In genomic region chr2:64651590-64651989, GRCh38 we compare ENCODE assay signal across 8 cellular contexts. TPM values are rescaled to one million over a fixed set of nuclear protein-coding genes. Genes with fewer than 3 reads are reported as not detected.
DNase-seq lines count a peak whose midpoint lies in the region; FAIRE-seq and TF ChIP-seq lines count a peak whose summit lies in the region.

No MANE protein-coding gene starts in this region.

- no peak overlapping the region for H2AFZ ChIP-seq in endothelial cell of umbilical vein (ENCODE audit: low read depth, low read length)

- no peaks in the 10 kb centered on the region for H4K20me1 ChIP-seq in endothelial cell of umbilical vein (replicated peaks; ENCODE audit: control insufficient read depth, extremely low read depth, insufficient read depth, low read length)

- H3K9me3 ChIP-seq in Caco-2 (no peaks in the 10 kb centered on the region), MG63 (no peaks in the 10 kb centered on the region), endothelial cell of umbilical vein (replicated peaks; ENCODE audit: control insufficient read depth, insufficient read depth, low read length) (no peaks in the 10 kb centered on the region)

- peaks cover 26% of the 10 kb centered on the region for H3K36me3 Mint-ChIP-seq in Caco-2 (ENCODE audit: insufficient read depth, unreplicated experiment)
- no peaks in the 10 kb centered on the region for H3K36me3 Mint-ChIP-seq in progenitor cell of endocrine pancreas (ENCODE audit: insufficient read depth)

- CTCF ChIA-PET in Caco-2 (lab: Charles Lee): interaction anchor here (0.7 to 1.4 kb wide), 3 partner anchors 99 to 535 kb away, joined by 3 to 10 read pairs (median 3); no protein-coding TSS in a partner anchor
- CTCF ChIA-PET in endothelial cell of umbilical vein (lab: Charles Lee): interaction anchor here (1.1 to 5.3 kb wide), 8 partner anchors 10 to 216 kb away, joined by 3 to 42 read pairs (median 12); no protein-coding TSS in a partner anchor

- dilution Hi-C loops in endothelial cell of umbilical vein (cut with MboI; ENCODE audit: extremely low pct_ligation_motif_present, low sequenced_read_pairs): no loop called here

- POLR2A ChIA-PET in Caco-2 (lab: Charles Lee): interaction anchor here (0.6 to 4.7 kb wide), 5 partner anchors 23 to 182 kb away, joined by 3 to 98 read pairs (median 3); no protein-coding TSS in a partner anchor
- POLR2A ChIA-PET in endothelial cell of umbilical vein (lab: Charles Lee): interaction anchor here (5.5 kb wide), 1 partner anchor 98 kb away, joined by 62 read pairs; no protein-coding TSS in a partner anchor

- H3K4me3 Mint-ChIP-seq in Caco-2 (ENCODE audit: unreplicated experiment) (peak overlapping the region; percentile 91), progenitor cell of endocrine pancreas (ENCODE audit: low read depth) (peak overlapping the region; percentile 77)

- TF ChIP-seq CTCF in Caco-2 (IDR thresholded peaks at IDR 0.05; ENCODE audit: insufficient read depth in 1 of 2, low read depth in 1 of 2, low read length in 1 of 2, severe bottlenecking in 1 of 2, unreplicated experiment in 1 of 2) (no peak), endothelial cell of umbilical vein (IDR thresholded peaks at IDR 0.05; ENCODE audit: extremely low read depth in 1 of 2, insufficient read depth in 1 of 2, low read depth in 1 of 2, low read length in 2 of 2) (no peak), progenitor cell of endocrine pancreas (IDR thresholded peaks at IDR 0.05; ENCODE audit: unreplicated experiment) (no peak)

- H3K9ac ChIP-seq in endothelial cell of umbilical vein (replicated peaks; ENCODE audit: extremely low read depth, insufficient read depth, low read length): no peak overlapping the region

- no peak for TF ChIP-seq POLR2A in endothelial cell of umbilical vein (IDR thresholded peaks at IDR 0.05; ENCODE audit: low read depth, low read length)

- no peak for DNase-seq in Caco-2
- DNase-seq in MG63: no peak
- no peak for DNase-seq in endothelial cell of umbilical vein (ENCODE audit: low read depth, low spot score)
- DNase-seq in progenitor cell of endocrine pancreas (ENCODE audit: low spot score, unreplicated experiment): no peak
- DNase-seq in NCI-H510A treated with DMSO at 0.1 percent for 48 hours (lab: John Stamatoyannopoulos, UW): no peak
- DNase-seq in stimulated activated CD4-positive, alpha-beta T cell treated with anti-CD3 and anti-CD28 coated beads, Interleukin-4, amount 100 ng/mL, for 24 hours: no peak
- no peak for DNase-seq in mucosa of gallbladder (ENCODE audit: low spot score)
- DNase-seq in central memory CD4-positive, alpha-beta T cell: no peak

- peak overlapping the region; percentile 86 for H3K4me2 ChIP-seq in endothelial cell of umbilical vein (ENCODE audit: insufficient read depth, low read length)

- FAIRE-seq in endothelial cell of umbilical vein (lab: Jason Lieb, UNC): no peak

- H3K27ac ChIP-seq in endothelial cell of umbilical vein (ENCODE audit: insufficient read depth, low read depth, low read length): no peak overlapping the region

- H3K9me3 Mint-ChIP-seq in Caco-2 (ENCODE audit: unreplicated experiment): no peaks in the 10 kb centered on the region
- no peaks in the 10 kb centered on the region for H3K9me3 Mint-ChIP-seq in progenitor cell of endocrine pancreas (ENCODE audit: low read depth)

- no peaks in the 10 kb centered on the region for H3K9me1 ChIP-seq in endothelial cell of umbilical vein (replicated peaks; ENCODE audit: control insufficient read depth, extremely low read depth, insufficient read depth, low read length)

- H3K27me3 Mint-ChIP-seq in Caco-2 (ENCODE audit: insufficient read depth, unreplicated experiment): no peaks in the 10 kb centered on the region
- no peaks in the 10 kb centered on the region for H3K27me3 Mint-ChIP-seq in progenitor cell of endocrine pancreas

- H3K36me3 ChIP-seq in Caco-2 (ENCODE audit: control insufficient read depth, insufficient read depth, low read length): no peaks in the 10 kb centered on the region
- H3K36me3 ChIP-seq in MG63: peaks cover 9% of the 10 kb centered on the region; the same call in 1 of the 2 replicates
- no peaks in the 10 kb centered on the region for H3K36me3 ChIP-seq in endothelial cell of umbilical vein (ENCODE audit: control insufficient read depth in 2 of 2, extremely low read depth in 1 of 2, insufficient read depth in 2 of 2, low read length in 2 of 2)

- peaks cover 63% of the 10 kb centered on the region for H3K4me1 Mint-ChIP-seq in Caco-2 (ENCODE audit: low read depth, unreplicated experiment)
- H3K4me1 Mint-ChIP-seq in progenitor cell of endocrine pancreas (ENCODE audit: low read depth): peaks cover 64% of the 10 kb centered on the region

- H3K4me3 ChIP-seq in Caco-2 (ENCODE audit: low read depth, low read length) (peak overlapping the region; percentile 23; the same call in 1 of the 2 replicates), MG63 (peak overlapping the region; percentile 89), endothelial cell of umbilical vein (replicated peaks in 1 of 3; ENCODE audit: insufficient read depth in 1 of 3, low read depth in 1 of 3, low read length in 3 of 3) (no peak overlapping the region)

- no TSS peak for BruUV-seq in Caco-2 (replicated peaks; lab: Mats Ljungman, UMichigan)
- BruUV-seq in endothelial cell of umbilical vein (replicated peaks; lab: Mats Ljungman, UMichigan): no TSS peak

- peaks cover 60% of the 10 kb centered on the region for H3K79me2 ChIP-seq in endothelial cell of umbilical vein (ENCODE audit: control insufficient read depth, insufficient read depth, low read length)

- no peaks in the 10 kb centered on the region for H3K27me3 ChIP-seq in Caco-2 (replicated peaks; ENCODE audit: control insufficient read depth, insufficient read depth, low read length)
- H3K27me3 ChIP-seq in MG63: no peaks in the 10 kb centered on the region
- no peaks in the 10 kb centered on the region for H3K27me3 ChIP-seq in endothelial cell of umbilical vein (ENCODE audit: control insufficient read depth in 2 of 2, insufficient read depth in 2 of 2, low read length in 2 of 2)

- peaks cover 51% of the 10 kb centered on the region for H3K4me1 ChIP-seq in Caco-2
- peaks cover 23% of the 10 kb centered on the region for H3K4me1 ChIP-seq in endothelial cell of umbilical vein (ENCODE audit: control insufficient read depth, extremely low read depth, insufficient read depth, low read length)

- H3K27ac Mint-ChIP-seq in Caco-2 (ENCODE audit: unreplicated experiment): peak overlapping the region; percentile 82
- H3K27ac Mint-ChIP-seq in progenitor cell of endocrine pancreas: peak overlapping the region; percentile 86

- intact Hi-C loops in Caco-2 (cut with micrococcal nuclease; ENCODE audit: unreplicated experiment): loop anchor here (10.0 kb wide), 2 partner anchors 127 to 573 kb away; partner anchors contain the start of genes ACTR2 and AFTPH
- intact Hi-C loops in endothelial cell of umbilical vein (cut with micrococcal nuclease): no loop called here

TF ChIP-seq in endothelial cell of umbilical vein, 7 proteins besides CTCF, POLR2A, EP300 and RAD21:
- TF ChIP-seq JUN (IDR thresholded peaks at IDR 0.05; ENCODE audit: borderline replicate concordance, insufficient read depth, insufficient read length, low read depth) (no peak), MYC (IDR thresholded peaks at IDR 0.05; ENCODE audit: low read depth, low read length) (no peak), POLR2AphosphoS5 (IDR thresholded peaks at IDR 0.05; ENCODE audit: insufficient read depth, low read depth, low read length) (no peak), GATA2 (IDR thresholded peaks at IDR 0.05; ENCODE audit: insufficient read depth, insufficient read length, low read depth, low read length) (no peak)

RNA-seq across cellular contexts. Expression of gene SERTAD2, which starts 2.1 kb away (rescaled TPM):
- 25.1 and 25.8 TPM in 2 replicates for total RNA-seq in Caco-2 (2022)
- total RNA-seq in MG63 (2014; rRNA removed; shearing (Covaris generic); ENCODE audit: low replicate concordance): 9.4 and 11.6 TPM in 2 replicates
- total RNA-seq in endothelial cell of umbilical vein: 11.2 and 12.0 TPM in 2 replicates
- 5.5 and 8.0 TPM in 2 replicates for polyA plus RNA-seq in endothelial cell of umbilical vein
- 6.1 and 6.7 TPM in 2 replicates for polyA plus RNA-seq in endothelial cell of umbilical vein (2011; cell fraction: cytosol; rRNA removed)
- polyA plus RNA-seq in endothelial cell of umbilical vein (2011; cell fraction: nucleus; rRNA removed): 7.1 and 9.3 TPM in 2 replicates
- 14.7 and 16.1 TPM in 2 replicates for polyA plus RNA-seq in endothelial cell of umbilical vein (2012)
- 8.9 and 12.5 TPM in 2 replicates for polyA minus RNA-seq in endothelial cell of umbilical vein
- polyA minus RNA-seq in endothelial cell of umbilical vein (2011; cell fraction: cytosol; rRNA and poly(A)+ RNA removed): 4.8 TPM
- 14.3 and 19.9 TPM in 2 replicates for polyA minus RNA-seq in endothelial cell of umbilical vein (2011; cell fraction: nucleus; rRNA and poly(A)+ RNA removed)
- 19.0 and 20.7 TPM in 2 replicates for total RNA-seq in progenitor cell of endocrine pancreas
- 19.8 TPM for total RNA-seq in mucosa of gallbladder

Comparison
In these comparisons a context has a peak if more than half of its experiments do, and no peak if none do; other contexts are left out.
1. H3K4me3 ChIP-seq: peak in Caco-2 (single experiment) and MG63 (single experiment); none in endothelial cell of umbilical vein (0 of 3).